In genomic region chr6:95578106-95578410, GRCh38 we compare ENCODE assay signal across 1 cellular context.
TF ChIP-seq lines count a peak whose summit lies in the region.

No MANE protein-coding gene starts in this region.

TF ChIP-seq in HEK293, 187 proteins besides CTCF, POLR2A, EP300 and RAD21 (continued from another document):
- no peak for TF ChIP-seq REST (tag by site-specific recombination; IDR thresholded peaks at IDR 0.05)
TF ChIP-seq in HEK293: peak in this region for 6.
